Comparison of ENCODE assay signal across 14 cellular contexts in genomic region chr16:80997964-80998620, GRCh38. TPM values are rescaled to one million over a fixed set of nuclear protein-coding genes. Genes with fewer than 3 reads are reported as not detected.
A peak's percentile ranks its signal among the peaks of the same experiment; 100 is the strongest.
DNase-seq lines count a peak whose midpoint lies in the region; ATAC-seq and TF ChIP-seq lines count a peak whose summit lies in the region.
"Had no signal": no experiment of that assay in that cellular context is flagged by ENCODE, and none has a peak within 500 bp of the region (broad histone marks: within the 10 kb centered on the region; RNA-seq: fewer than 3 reads in every experiment).

No MANE protein-coding gene starts in this region.

- ATAC-seq in activated T-cell treated with anti-CD3 and anti-CD28 coated beads, Interleukin-2, amount 50 U/mL, for 4 hours = no peak
- peak; percentile 30 for ATAC-seq in left lung
- no peak for ATAC-seq in HG03469 (IDR thresholded peaks at IDR 0.05; ENCODE audit: unreplicated experiment)

- no peak overlapping the region for H3K4me2 ChIP-seq in neural progenitor cell

- in situ Hi-C loops in KBM-7 (cut with MboI; ENCODE audit: low pct_unique_long_range_greater_than_20kb, low sequenced_read_pairs) = no loop called here

- H4K20me1 ChIP-seq in neural progenitor cell (ENCODE audit: low read depth) = no peaks in the 10 kb centered on the region

- no peak for DNase-seq in activated T-cell treated with anti-CD3 and anti-CD28 coated beads, Interleukin-2, amount 50 U/mL, for 4 hours
- no peak for DNase-seq in activated T-cell treated with anti-CD3 and anti-CD28 coated beads, Interleukin-2, amount 50 U/mL, for 48 hours
- DNase-seq in left lung (no peak), suprapubic skin (ENCODE audit: low spot score in 2 of 2) (no peak), KBM-7 (no peak), neural progenitor cell (ENCODE audit: low spot score) (no peak)
- DNase-seq: activated CD4-positive, alpha-beta T cell treated with anti-CD3 and anti-CD28 coated beads for 4 hours; amygdala; heart right ventricle; mesendoderm; SIG-M5; thyroid gland had no signal

- no peaks in the 10 kb centered on the region for H3K9me3 Mint-ChIP-seq in activated T-cell treated with anti-CD3 and anti-CD28 coated beads, Interleukin-2, amount 50 U/mL, for 4 hours
- peaks cover 4% of the 10 kb centered on the region for H3K9me3 Mint-ChIP-seq in neural progenitor cell

- 90% methylated on average over 7 of the region's 7 CpGs for WGBS in suprapubic skin

- TF ChIP-seq CTCF in VCaP (conservative IDR thresholded peaks at IDR 0.05) = no peak
- no peak for TF ChIP-seq CTCF in left lung (IDR thresholded peaks at IDR 0.05)
- TF ChIP-seq CTCF in suprapubic skin (IDR thresholded peaks at IDR 0.05) = no peak
- TF ChIP-seq CTCF in neural progenitor cell (IDR thresholded peaks at IDR 0.05) = no peak

- H3K4me1 ChIP-seq in left lung = peaks cover 7 to 16% of the 10 kb centered on the region in 2 donors
- no peaks in the 10 kb centered on the region for H3K4me1 ChIP-seq in suprapubic skin
- H3K4me1 ChIP-seq in neural progenitor cell = peaks cover 10% of the 10 kb centered on the region

- H3K27me3 ChIP-seq in left lung (no peaks in the 10 kb centered on the region), suprapubic skin (no peaks in the 10 kb centered on the region), neural progenitor cell (no peaks in the 10 kb centered on the region)
- H3K27me3 ChIP-seq: heart right ventricle, thyroid gland had no signal

- H3K27me3 Mint-ChIP-seq in activated T-cell treated with anti-CD3 and anti-CD28 coated beads, Interleukin-2, amount 50 U/mL, for 4 hours (ENCODE audit: low read depth) = no peaks in the 10 kb centered on the region
- peaks cover 4% of the 10 kb centered on the region for H3K27me3 Mint-ChIP-seq in neural progenitor cell (ENCODE audit: insufficient read depth, low read depth)

- H3K27ac ChIP-seq in VCaP = peak overlapping the region; percentile 74
- H3K27ac ChIP-seq in left lung = peak overlapping the region; percentile 70
- H3K27ac ChIP-seq in suprapubic skin = no peak overlapping the region
- no peak overlapping the region for H3K27ac ChIP-seq in neural progenitor cell
- H3K27ac ChIP-seq: thyroid gland had no signal

- H3K79me2 ChIP-seq in neural progenitor cell (ENCODE audit: low read depth) = peaks cover 85% of the 10 kb centered on the region

- peaks cover 15% of the 10 kb centered on the region for H3K36me3 Mint-ChIP-seq in activated T-cell treated with anti-CD3 and anti-CD28 coated beads, Interleukin-2, amount 50 U/mL, for 4 hours (ENCODE audit: insufficient read depth)
- H3K36me3 Mint-ChIP-seq in neural progenitor cell = peaks cover 14% of the 10 kb centered on the region

- TF ChIP-seq POLR2A in suprapubic skin (IDR thresholded peaks at IDR 0.05) = no peak

- H3K9me3 ChIP-seq in left lung (no peaks in the 10 kb centered on the region), suprapubic skin (no peaks in the 10 kb centered on the region), neural progenitor cell (ENCODE audit: low read depth) (no peaks in the 10 kb centered on the region)
- H3K9me3 ChIP-seq: heart right ventricle, thyroid gland had no signal

- no peak overlapping the region for H3K27ac Mint-ChIP-seq in neural progenitor cell

- TF ChIP-seq EP300 in suprapubic skin (IDR thresholded peaks at IDR 0.05) = no peak

- H3K4me3 ChIP-seq in left lung (peak overlapping the region in 1 of 2 donors; percentile 28), suprapubic skin (peak overlapping the region; percentile 15), neural progenitor cell (no peak overlapping the region)
- H3K4me3 ChIP-seq: thyroid gland had no signal

- H2AFZ ChIP-seq in neural progenitor cell (replicated peaks) = no peak overlapping the region

- H3K4me1 Mint-ChIP-seq in activated T-cell treated with anti-CD3 and anti-CD28 coated beads, Interleukin-2, amount 50 U/mL, for 4 hours (ENCODE audit: low read depth) = peaks cover 71% of the 10 kb centered on the region
- H3K4me1 Mint-ChIP-seq in neural progenitor cell = peaks cover 10% of the 10 kb centered on the region

- no peak overlapping the region for H3K9ac ChIP-seq in neural progenitor cell

- H3K4me3 Mint-ChIP-seq in activated T-cell treated with anti-CD3 and anti-CD28 coated beads, Interleukin-2, amount 50 U/mL, for 4 hours = peak overlapping the region; percentile 79
- H3K4me3 Mint-ChIP-seq in neural progenitor cell = no peak overlapping the region

- H3K36me3 ChIP-seq in left lung = no peaks in the 10 kb centered on the region
- no peaks in the 10 kb centered on the region for H3K36me3 ChIP-seq in suprapubic skin
- no peaks in the 10 kb centered on the region for H3K36me3 ChIP-seq in neural progenitor cell
- H3K36me3 ChIP-seq: thyroid gland had no signal

- intact Hi-C loops in left lung (cut with DNase I) = no loop called here

- no peaks in the 10 kb centered on the region for H3F3A ChIP-seq in neural progenitor cell (ENCODE audit: low read depth)

RNA-seq across cellular contexts. Expression of gene CMC2, which starts 8.6 kb away (rescaled TPM):
- total RNA-seq in activated T-cell treated with anti-CD3 and anti-CD28 coated beads, Interleukin-2, amount 50 U/mL, for 4 hours = 100 to 1,000 TPM; 106 to 112 (median 109) TPM
- 10 to 100 TPM; 46.2 to 52.1 TPM for total RNA-seq in left lung
- 10 to 100 TPM in 3 of 4 donors, 1 to 10 TPM in 1; 8.9 to 37.8 (median 34.1) TPM for total RNA-seq in suprapubic skin
- 70.5 and 138 TPM in 2 replicates for total RNA-seq in neural progenitor cell (ENCODE audit: low replicate concordance)

RNA-seq across cellular contexts. Expression of gene CENPN, which starts 8.9 kb away (rescaled TPM):
- total RNA-seq in activated T-cell treated with anti-CD3 and anti-CD28 coated beads, Interleukin-2, amount 50 U/mL, for 4 hours = 10 to 100 TPM; 36.0 to 43.4 (median 42.4) TPM
- total RNA-seq in left lung (10 to 100 TPM; 12.3 to 14.7 TPM), suprapubic skin (1 to 10 TPM; 2.5 to 7.6 (median 5.5) TPM), neural progenitor cell (ENCODE audit: low replicate concordance) (76.8 and 111 TPM in 2 replicates)

RNA-seq across cellular contexts. Expression of gene ATMIN, which starts 37.5 kb away (rescaled TPM):
- 10 to 100 TPM; 27.2 to 30.2 (median 29.3) TPM for total RNA-seq in activated T-cell treated with anti-CD3 and anti-CD28 coated beads, Interleukin-2, amount 50 U/mL, for 4 hours
- total RNA-seq in left lung (10 to 100 TPM; 30.7 to 31.1 TPM), suprapubic skin (10 to 100 TPM; 30.7 to 65.0 (median 45.5) TPM), neural progenitor cell (ENCODE audit: low replicate concordance) (73.5 and 95.0 TPM in 2 replicates)

Comparison
In these comparisons a context has a peak if more than half of its experiments do, and no peak if none do; other contexts are left out.
1. H3K27ac ChIP-seq: peak in VCaP (single experiment) and left lung (2 of 2); none in suprapubic skin (single experiment) and neural progenitor cell (single experiment).